In the genomic region with DNA sequence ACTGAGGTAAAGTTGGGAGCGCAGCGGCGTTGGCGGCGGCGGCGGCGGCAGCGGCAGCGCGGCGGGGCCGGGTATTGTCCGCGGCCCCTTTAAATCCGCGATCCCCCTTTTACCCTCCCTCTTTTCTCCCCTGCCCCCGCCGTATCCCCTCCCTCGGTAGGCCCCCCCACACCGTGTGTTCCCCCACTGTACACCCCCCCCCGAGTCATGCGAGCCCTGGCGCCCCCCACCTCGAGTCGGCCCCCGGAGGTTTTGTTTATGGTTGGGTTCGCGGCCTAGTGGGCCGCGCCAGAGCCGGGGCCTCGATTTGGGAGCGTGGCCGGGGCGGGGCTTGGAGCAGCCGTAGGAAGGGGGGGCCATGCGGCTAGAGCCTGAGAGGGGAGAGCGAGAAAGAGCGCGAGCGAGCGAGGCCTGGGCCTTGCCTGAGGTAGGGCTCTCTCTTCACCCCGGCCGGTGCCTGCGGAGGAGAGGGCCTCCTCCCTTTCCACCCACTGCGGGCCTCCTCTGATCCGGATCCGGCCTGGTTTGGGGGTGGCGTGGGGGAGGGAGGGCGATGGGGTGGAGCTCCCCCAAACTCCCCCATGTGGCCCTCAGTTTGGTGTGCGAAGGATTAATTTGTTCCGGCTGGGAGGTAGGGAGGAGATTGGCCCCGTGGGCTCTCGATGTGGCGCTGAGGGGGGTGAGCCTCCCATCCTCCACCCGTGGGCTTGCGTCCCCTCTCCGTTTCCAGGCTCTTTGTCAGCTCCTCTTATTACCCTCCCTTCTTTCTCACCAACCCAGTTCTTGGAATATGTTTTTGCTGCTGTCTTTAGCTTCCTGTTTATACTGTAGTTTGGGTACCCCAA, we compare ENCODE assay signal across 7 cellular contexts. TPM values are rescaled to one million over a fixed set of nuclear protein-coding genes. Genes with fewer than 3 reads are reported as not detected.
DNase-seq lines count a peak whose midpoint lies in the region; ATAC-seq and TF ChIP-seq lines count a peak whose summit lies in the region.

No MANE protein-coding gene starts in this region.

- DNase-seq in NCI-H526 treated with DMSO at 0.1 percent for 48 hours (lab: John Stamatoyannopoulos, UW) (peak; percentile 70), activated T-cell treated with anti-CD3 and anti-CD28 coated beads for 4 hours (peak; percentile 70), naive B cell (peak; percentile 73)
- peak; percentile 60 to 84 for DNase-seq in stimulated activated effector memory CD8-positive, alpha-beta T cell treated with anti-CD3 and anti-CD28 coated beads, Interleukin-12 subunit alpha, Interleukin-12 subunit beta, amount 100 ng/mL, for 72 hours (ENCODE audit: low spot score in 2 of 2)

- no peaks in the 10 kb centered on the region for H3K9me3 Mint-ChIP-seq in naive B cell
- no peaks in the 10 kb centered on the region for H3K9me3 Mint-ChIP-seq in stimulated activated effector memory CD8-positive, alpha-beta T cell treated with anti-CD3 and anti-CD28 coated beads, Interleukin-12 subunit alpha, Interleukin-12 subunit beta, amount 100 ng/mL, for 72 hours

- peaks cover 58 to 81% (median 67%) of the 10 kb centered on the region in 3 donors for H3K4me1 Mint-ChIP-seq in naive B cell
- H3K4me1 Mint-ChIP-seq in stimulated activated effector memory CD8-positive, alpha-beta T cell treated with anti-CD3 and anti-CD28 coated beads, Interleukin-12 subunit alpha, Interleukin-12 subunit beta, amount 100 ng/mL, for 72 hours, result peaks cover 63% of the 10 kb centered on the region

- TF ChIP-seq CTCF in GM12875 (IDR thresholded peaks at IDR 0.05; ENCODE audit: borderline replicate concordance, insufficient read depth, low read depth, low read length), result no peak

- ATAC-seq in HG02571 (IDR thresholded peaks at IDR 0.05; ENCODE audit: unreplicated experiment) (peak; percentile 15), esophagus mucosa (peak; percentile 45), naive B cell (ENCODE audit: low read depth in 2 of 2) (peak; percentile 42 to 48)
- peak; percentile 56 for ATAC-seq in stimulated activated effector memory CD8-positive, alpha-beta T cell treated with anti-CD3 and anti-CD28 coated beads, Interleukin-12 subunit alpha, Interleukin-12 subunit beta, amount 100 ng/mL, for 72 hours

- H3K36me3 Mint-ChIP-seq in naive B cell, result peaks cover 5 to 9% of the 10 kb centered on the region in 2 donors
- H3K36me3 Mint-ChIP-seq in stimulated activated effector memory CD8-positive, alpha-beta T cell treated with anti-CD3 and anti-CD28 coated beads, Interleukin-12 subunit alpha, Interleukin-12 subunit beta, amount 100 ng/mL, for 72 hours, result peaks cover 100% of the 10 kb centered on the region

- H3K4me3 Mint-ChIP-seq in naive B cell, result peak overlapping the region; percentile 86 to 100 (median 98)
- H3K4me3 Mint-ChIP-seq in stimulated activated effector memory CD8-positive, alpha-beta T cell treated with anti-CD3 and anti-CD28 coated beads, Interleukin-12 subunit alpha, Interleukin-12 subunit beta, amount 100 ng/mL, for 72 hours, result peak overlapping the region; percentile 94

- H3K4me3 ChIP-seq in GM12875 (ENCODE audit: low read depth, low read length), result peak overlapping the region; percentile 93

- H3K27ac Mint-ChIP-seq in naive B cell, result peak overlapping the region; percentile 99 to 100 (median 100)
- peak overlapping the region; percentile 98 for H3K27ac Mint-ChIP-seq in stimulated activated effector memory CD8-positive, alpha-beta T cell treated with anti-CD3 and anti-CD28 coated beads, Interleukin-12 subunit alpha, Interleukin-12 subunit beta, amount 100 ng/mL, for 72 hours

- H3K27me3 Mint-ChIP-seq in naive B cell, result no peaks in the 10 kb centered on the region

RNA-seq across cellular contexts. Expression of a gene that starts 0.4 kb away (rescaled TPM):
- 80.9 TPM for total RNA-seq in esophagus mucosa
- 10 to 100 TPM; 23.7 to 81.6 (median 47.4) TPM for polyA plus RNA-seq in naive B cell (ENCODE audit: low read depth in 6 of 6)

RNA-seq across cellular contexts. Expression of a gene that starts 15.1 kb away (rescaled TPM):
- total RNA-seq in esophagus mucosa, result not detected
- not detected for polyA plus RNA-seq in naive B cell (ENCODE audit: low read depth in 6 of 6)

RNA-seq across cellular contexts. Expression of a gene that starts 29.3 kb away (rescaled TPM):
- total RNA-seq in esophagus mucosa, result 213 TPM
- polyA plus RNA-seq in naive B cell (ENCODE audit: low read depth in 6 of 6), result 100 to 1,000 TPM; 669 to 816 (median 772) TPM

RNA-seq across cellular contexts. Expression of a gene that starts 51.2 kb away (rescaled TPM):
- total RNA-seq in esophagus mucosa, result 86.6 TPM
- polyA plus RNA-seq in naive B cell (ENCODE audit: low read depth in 6 of 6), result 100 to 1,000 TPM; 117 to 161 (median 145) TPM

Comparison
In these comparisons a context has a peak if more than half of its experiments do, and no peak if none do; other contexts are left out.
1. Peak in every context shown above with its lines: DNase-seq, ATAC-seq and H3K4me3 ChIP-seq.